In the genomic region with DNA sequence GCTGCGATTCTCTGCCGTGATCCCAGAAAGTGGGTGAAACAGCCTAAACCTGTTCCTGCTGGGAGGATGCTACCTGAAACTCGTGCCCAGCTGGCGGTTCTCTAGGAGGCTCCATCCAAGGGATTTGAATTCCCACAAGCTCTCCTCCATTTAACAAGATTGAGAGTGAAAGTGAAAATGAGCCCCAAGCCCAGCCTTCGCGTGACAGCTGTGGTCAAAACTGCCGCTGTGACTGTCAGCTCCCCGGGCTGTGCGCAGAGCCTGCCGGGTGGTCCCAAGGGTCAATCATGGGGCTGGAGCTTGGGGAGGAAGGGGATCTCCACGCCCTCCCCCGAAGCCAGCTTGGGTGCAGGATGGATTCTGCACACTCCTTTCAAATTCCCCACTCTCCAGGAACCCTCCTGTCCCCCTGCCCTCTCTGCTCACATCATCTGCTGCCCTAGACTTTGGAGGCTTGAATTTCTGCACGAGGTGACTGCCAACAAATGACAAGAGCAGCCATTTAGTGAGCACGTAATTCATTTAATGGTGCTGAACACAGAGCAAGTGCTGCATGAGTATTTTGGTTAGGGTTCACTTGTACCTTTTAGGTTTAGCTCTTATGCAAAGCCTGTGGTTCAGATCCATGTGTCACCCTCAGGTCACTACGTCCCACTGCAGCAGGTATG, we compare ENCODE assay signal across 8 cellular contexts. TPM values are rescaled to one million over a fixed set of nuclear protein-coding genes. Genes with fewer than 3 reads are reported as not detected.
A peak's percentile ranks its signal among the peaks of the same experiment; 100 is the strongest.
DNase-seq lines count a peak whose midpoint lies in the region; ATAC-seq and TF ChIP-seq lines count a peak whose summit lies in the region.

No MANE protein-coding gene starts in this region.

- H3K9me3 Mint-ChIP-seq in activated naive CD8-positive, alpha-beta T cell (ENCODE audit: low read depth), result peaks cover 5% of the 10 kb centered on the region

- H3K36me3 Mint-ChIP-seq in activated naive CD8-positive, alpha-beta T cell, result peaks cover 5% of the 10 kb centered on the region

- no peaks in the 10 kb centered on the region for H3K9me3 ChIP-seq in psoas muscle

- H3K27me3 Mint-ChIP-seq in activated naive CD8-positive, alpha-beta T cell, result no peaks in the 10 kb centered on the region

- H3K27me3 ChIP-seq in psoas muscle (ENCODE audit: insufficient read depth in 3 of 3, low read length in 2 of 3), result no peaks in the 10 kb centered on the region

- H3K27ac Mint-ChIP-seq in activated naive CD8-positive, alpha-beta T cell, result peak overlapping the region; percentile 98

- peak; percentile 25 for ATAC-seq in GM18861 (IDR thresholded peaks at IDR 0.05; ENCODE audit: unreplicated experiment)
- peak; percentile 30 for ATAC-seq in HG02623 (IDR thresholded peaks at IDR 0.05; ENCODE audit: unreplicated experiment)
- no peak for ATAC-seq in psoas muscle

- WGBS in psoas muscle, 3 donors, result 13 to 26% (median 16%) methylated on average over 15 of the region's 15 CpGs

- peaks cover 50% of the 10 kb centered on the region for H3K4me1 ChIP-seq in psoas muscle

- peaks cover 43% of the 10 kb centered on the region for H3K4me1 Mint-ChIP-seq in activated naive CD8-positive, alpha-beta T cell (ENCODE audit: low read depth)

- peak overlapping the region; percentile 98 for H3K27ac ChIP-seq in psoas muscle

- DNase-seq in NCI-H82 treated with DMSO at 0.1 percent for 48 hours (lab: John Stamatoyannopoulos, UW; ENCODE audit: unreplicated experiment) (peak; percentile 48), psoas muscle (no peak), NCI-H345 treated with DMSO at 0.1 percent for 48 hours (lab: John Stamatoyannopoulos, UW; ENCODE audit: unreplicated experiment) (no peak), NCI-H2029 (lab: John Stamatoyannopoulos, UW) (no peak), cortex of kidney (lab: John Stamatoyannopoulos, UW) (no peak)

- H3K4me3 ChIP-seq in psoas muscle, result peak overlapping the region; percentile 83

- intact Hi-C loops in psoas muscle (cut with DNase I), result no loop called here

- TF ChIP-seq CTCF in psoas muscle (IDR thresholded peaks at IDR 0.05), result peak; percentile 2

- peak overlapping the region; percentile 88 for H3K4me3 Mint-ChIP-seq in activated naive CD8-positive, alpha-beta T cell

- H3K36me3 ChIP-seq in psoas muscle (ENCODE audit: insufficient read depth in 1 of 2, low read depth in 1 of 2), result peaks cover 0 to 53% of the 10 kb centered on the region in 2 donors

RNA-seq across cellular contexts. Expression of a gene that starts 5.3 kb away (rescaled TPM):
- total RNA-seq in psoas muscle, result 100 to 1,000 TPM; 148 to 443 (median 252) TPM
- polyA plus RNA-seq in psoas muscle, result 100 to 1,000 TPM in 2 of 3 donors, 10 to 100 TPM in 1; 41.2 to 460 (median 217) TPM

RNA-seq across cellular contexts. Expression of a gene that starts 26.0 kb away (rescaled TPM):
- total RNA-seq in psoas muscle, result 1 to 10 TPM in 3 of 4 donors, under 1 TPM in 1; 0.71 to 3.9 (median 2.2) TPM
- under 1 TPM; 0.04 to 0.69 (median 0.61) TPM for polyA plus RNA-seq in psoas muscle

RNA-seq across cellular contexts. Expression of a gene that starts 44.0 kb away (rescaled TPM):
- total RNA-seq in psoas muscle, result not detected
- polyA plus RNA-seq in psoas muscle, result under 1 TPM in 2 of 3 donors, not detected in 1; 0.14 to 0.32 TPM

RNA-seq across cellular contexts. Expression of a gene that starts 55.0 kb away (rescaled TPM):
- under 1 TPM; 0.06 to 0.15 (median 0.10) TPM for total RNA-seq in psoas muscle
- polyA plus RNA-seq in psoas muscle, result under 1 TPM; 0.04 to 0.96 (median 0.09) TPM

Comparison
In these comparisons a context has a peak if more than half of its experiments do, and no peak if none do; other contexts are left out.
1. ATAC-seq: peak in GM18861 (single experiment) and HG02623 (single experiment); none in psoas muscle (0 of 4).